In the genomic region with DNA sequence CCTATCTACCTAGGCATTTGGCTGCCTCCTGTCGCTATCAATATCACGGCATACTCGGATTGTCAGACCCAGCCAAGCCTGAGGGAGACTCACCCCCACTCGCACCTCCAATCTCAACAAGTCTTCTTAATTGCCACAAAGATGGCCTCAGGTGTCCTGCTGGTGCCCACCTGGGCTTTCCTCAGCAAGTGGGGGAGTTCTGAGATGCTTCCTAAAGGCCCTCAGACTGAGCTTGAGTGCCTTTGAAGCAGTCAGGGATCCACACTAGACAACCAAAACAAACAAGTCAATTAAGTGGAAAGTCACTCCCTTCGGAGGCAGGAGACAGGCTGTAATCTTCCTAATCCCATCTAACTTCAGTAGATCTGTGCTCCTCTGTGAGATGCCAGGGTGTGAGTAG, we compare ENCODE assay signal across 1 cellular context.
TF ChIP-seq lines count a peak whose summit lies in the region.

No MANE protein-coding gene starts in this region.

TF ChIP-seq in IMR-90, 13 proteins besides CTCF, POLR2A, EP300 and RAD21 (continued from another document):
- TF ChIP-seq, protein P1, sequence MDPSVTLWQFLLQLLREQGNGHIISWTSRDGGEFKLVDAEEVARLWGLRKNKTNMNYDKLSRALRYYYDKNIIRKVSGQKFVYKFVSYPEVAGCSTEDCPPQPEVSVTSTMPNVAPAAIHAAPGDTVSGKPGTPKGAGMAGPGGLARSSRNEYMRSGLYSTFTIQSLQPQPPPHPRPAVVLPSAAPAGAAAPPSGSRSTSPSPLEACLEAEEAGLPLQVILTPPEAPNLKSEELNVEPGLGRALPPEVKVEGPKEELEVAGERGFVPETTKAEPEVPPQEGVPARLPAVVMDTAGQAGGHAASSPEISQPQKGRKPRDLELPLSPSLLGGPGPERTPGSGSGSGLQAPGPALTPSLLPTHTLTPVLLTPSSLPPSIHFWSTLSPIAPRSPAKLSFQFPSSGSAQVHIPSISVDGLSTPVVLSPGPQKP (IDR thresholded peaks at IDR 0.05; ENCODE audit: borderline replicate concordance, low read depth, low read length): no peak
- TF ChIP-seq CEBPB (IDR thresholded peaks at IDR 0.05; ENCODE audit: low read depth, low read length) (no peak), MXI1 (IDR thresholded peaks at IDR 0.05; ENCODE audit: borderline replicate concordance, low read depth, low read length) (no peak), BHLHE40 (IDR thresholded peaks at IDR 0.05; ENCODE audit: low read depth, low read length) (no peak), RCOR1 (IDR thresholded peaks at IDR 0.05; ENCODE audit: insufficient replicate concordance, low read length) (no peak), RFX5 (IDR thresholded peaks at IDR 0.05; ENCODE audit: low read depth, low read length) (no peak), MAZ (IDR thresholded peaks at IDR 0.05; ENCODE audit: borderline replicate concordance, low read depth, low read length) (no peak), FOS (IDR thresholded peaks at IDR 0.05; ENCODE audit: low read depth, low read length) (no peak), NFE2L2 (IDR thresholded peaks at IDR 0.05; ENCODE audit: low read depth, low read length) (no peak), MAFK (IDR thresholded peaks at IDR 0.05; ENCODE audit: low read depth, low read length) (no peak)
